ENCODE assay signal across 1 cellular context in genomic region chr2:181575650-181576025, GRCh38.
TF ChIP-seq lines count a peak whose summit lies in the region.

No MANE protein-coding gene starts in this region.

TF ChIP-seq in H1, 55 proteins besides CTCF, POLR2A, EP300 and RAD21 (continued from another document):
- no peak for TF ChIP-seq KDM1A (IDR thresholded peaks at IDR 0.05; ENCODE audit: borderline replicate concordance, low read length)
- no peak for TF ChIP-seq POLR2AphosphoS5 (IDR thresholded peaks at IDR 0.05; ENCODE audit: low read depth, low read length)
- TF ChIP-seq TAF1 (IDR thresholded peaks at IDR 0.05; ENCODE audit: low read depth, low read length) = no peak
- no peak for TF ChIP-seq FOSL1 (IDR thresholded peaks at IDR 0.05; ENCODE audit: insufficient read depth, low read depth, low read length)
- TF ChIP-seq ZNF274 (IDR thresholded peaks at IDR 0.05; ENCODE audit: borderline replicate concordance, extremely low read depth, low read length) = no peak
- no peak for TF ChIP-seq CTBP2 (IDR thresholded peaks at IDR 0.05; ENCODE audit: borderline replicate concordance, insufficient read depth, insufficient read length, low read length)
- TF ChIP-seq RBBP5 (IDR thresholded peaks at IDR 0.05; ENCODE audit: borderline replicate concordance, low read depth, low read length) = no peak
- no peak for TF ChIP-seq GABPA (IDR thresholded peaks at IDR 0.05; ENCODE audit: borderline replicate concordance, insufficient read depth, low read length)
- no peak for TF ChIP-seq RFX5 (IDR thresholded peaks at IDR 0.05; ENCODE audit: borderline replicate concordance, low read depth, low read length)
- TF ChIP-seq MAFK (IDR thresholded peaks at IDR 0.05; ENCODE audit: low read depth, low read length) = no peak
- no peak for TF ChIP-seq BCL11A (IDR thresholded peaks at IDR 0.05; ENCODE audit: low read depth in 2 of 2, low read length in 2 of 2)
- TF ChIP-seq RXRA (IDR thresholded peaks at IDR 0.05; ENCODE audit: insufficient read depth, low read depth, low read length) = no peak
